13 cellular contexts compared by ENCODE assay signal in genomic region chr6:169035381-169036280, GRCh38.
DNase-seq lines count a peak whose midpoint lies in the region; ATAC-seq, FAIRE-seq and TF ChIP-seq lines count a peak whose summit lies in the region.
"Had no signal": no experiment of that assay in that cellular context is flagged by ENCODE, and none has a peak within 500 bp of the region (broad histone marks: within the 10 kb centered on the region; RNA-seq: fewer than 3 reads in every experiment).

No MANE protein-coding gene starts in this region.

- TF ChIP-seq CTCF in MCF 10A (IDR thresholded peaks at IDR 0.05; ENCODE audit: unreplicated experiment) (no peak), breast epithelium (IDR thresholded peaks at IDR 0.05) (no peak), K562 (IDR thresholded peaks at IDR 0.05 in 2 of 3, conservative IDR thresholded peaks at IDR 0.05 in 1 of 3; ENCODE audit: insufficient read depth in 2 of 3, low read depth in 1 of 3, low read length in 3 of 3) (no peak), thyroid gland (IDR thresholded peaks at IDR 0.05) (no peak)

- H3K79me2 ChIP-seq in K562 (ENCODE audit: control insufficient read depth, insufficient read depth, low read length): no peaks in the 10 kb centered on the region

- peaks cover 7% of the 10 kb centered on the region for H3K4me1 Mint-ChIP-seq in MCF 10A (ENCODE audit: insufficient read depth, unreplicated experiment)

- H3K9me3 ChIP-seq in breast epithelium (peaks cover 0 to 12% of the 10 kb centered on the region in 2 donors), K562 (replicated peaks; ENCODE audit: control insufficient read depth, insufficient read depth, low read depth, low read length) (no peaks in the 10 kb centered on the region), thyroid gland (no peaks in the 10 kb centered on the region)

- H3K36me3 ChIP-seq in breast epithelium: no peaks in the 10 kb centered on the region
- H3K36me3 ChIP-seq in K562 (ENCODE audit: control insufficient read depth, insufficient read depth, low read length): no peaks in the 10 kb centered on the region
- no peaks in the 10 kb centered on the region for H3K36me3 ChIP-seq in thyroid gland

- no peak overlapping the region for H3K27ac Mint-ChIP-seq in MCF 10A (ENCODE audit: low read depth, unreplicated experiment)

- no peaks in the 10 kb centered on the region for H4K20me1 ChIP-seq in K562 (replicated peaks; ENCODE audit: control insufficient read depth, insufficient read depth, low read length)

- no peak overlapping the region for H3K9ac ChIP-seq in K562 (ENCODE audit: insufficient read depth in 1 of 2, low read depth in 2 of 2, low read length in 2 of 2)

- no peaks in the 10 kb centered on the region for H3K27me3 ChIP-seq in breast epithelium
- H3K27me3 ChIP-seq in K562 (ENCODE audit: control insufficient read depth in 2 of 2, insufficient read depth in 2 of 2, low read length in 2 of 2): peaks cover 0 to 5% of the 10 kb centered on the region in 2 experiments; a peak in 1 of 5 replicates
- H3K27me3 ChIP-seq in thyroid gland: no peaks in the 10 kb centered on the region

- BruUV-seq in MCF 10A (replicated peaks; lab: Mats Ljungman, UMichigan) (no TSS peak), K562 (replicated peaks; lab: Mats Ljungman, UMichigan) (no TSS peak)

- WGBS in K562 (ENCODE audit: insufficient coverage, low coverage, missing lambda C conversion rate): 2% methylated on average over 8 of the region's 8 CpGs
- whole genome bisulfite sequencing in thyroid gland, 2 donors: 68 to 72% methylated on average over 8 of the region's 8 CpGs

- no peak overlapping the region for H3K27ac ChIP-seq in breast epithelium
- H3K27ac ChIP-seq in K562 (ENCODE audit: extremely low read depth, low read depth, low read length): no peak overlapping the region
- H3K27ac ChIP-seq in thyroid gland: no peak overlapping the region
- H3K27ac ChIP-seq: 22Rv1 had no signal

- peak overlapping the region; percentile 38 for H3K4me3 Mint-ChIP-seq in MCF 10A (ENCODE audit: unreplicated experiment)

- H3K27me3 Mint-ChIP-seq in MCF 10A (ENCODE audit: insufficient read depth, unreplicated experiment): no peaks in the 10 kb centered on the region

- no peak for ATAC-seq in K562
- ATAC-seq in HG03025 (IDR thresholded peaks at IDR 0.05; ENCODE audit: low FRiP score, unreplicated experiment): no peak

- TF ChIP-seq EP300 in K562 (IDR thresholded peaks at IDR 0.05; ENCODE audit: low read length): no peak

- CTCF ChIA-PET in MCF 10A (lab: Yijun Ruan, JAX) (interaction anchor here (0.6 to 0.8 kb wide), 3 partner anchors 9 to 16 kb away, joined by 3 to 5 read pairs (median 4); no protein-coding TSS in a partner anchor), K562 (lab: Yijun Ruan, JAX; ENCODE audit: low intra/inter-chr PET ratio) (no interaction called here)

- no peak for TF ChIP-seq RAD21 in K562 (CRISPR knock-in tag; conservative IDR thresholded peaks at IDR 0.05 in 1 of 2, IDR thresholded peaks at IDR 0.05 in 1 of 2)

- FAIRE-seq in K562 (lab: Jason Lieb, UNC): no peak
- FAIRE-seq: small intestine had no signal

- H3K4me3 ChIP-seq in breast epithelium (no peak overlapping the region), K562 (no peak overlapping the region), thyroid gland (replicated peaks in 1 of 3) (no peak overlapping the region)

- H3K4me1 ChIP-seq in breast epithelium: no peaks in the 10 kb centered on the region
- no peaks in the 10 kb centered on the region for H3K4me1 ChIP-seq in K562 (replicated peaks in 1 of 2; ENCODE audit: control insufficient read depth in 2 of 2, insufficient read depth in 2 of 2, low read length in 2 of 2)
- no peaks in the 10 kb centered on the region for H3K4me1 ChIP-seq in thyroid gland

- TF ChIP-seq POLR2A in breast epithelium (IDR thresholded peaks at IDR 0.05) (no peak), K562 (conservative IDR thresholded peaks at IDR 0.05) (no peak), thyroid gland (IDR thresholded peaks at IDR 0.05) (no peak)

- POLR2A ChIA-PET in MCF 10A (lab: Yijun Ruan, JAX) (interaction anchor here (0.8 to 1.0 kb wide), 3 partner anchors 13 to 49 kb away, joined by 3 to 4 read pairs (median 3); no protein-coding TSS in a partner anchor), K562 (lab: Yijun Ruan, JAX) (no interaction called here)

- no peaks in the 10 kb centered on the region for H3K36me3 Mint-ChIP-seq in MCF 10A (ENCODE audit: insufficient read depth, unreplicated experiment)

- DNase-seq in MCF 10A (ENCODE audit: unreplicated experiment) (peak; percentile 65), breast epithelium (ENCODE audit: low spot score in 2 of 2) (no peak), K562 (ENCODE audit: extremely low read depth in 1 of 4, low spot score in 3 of 4) (no peak), kidney tubule cell (ENCODE audit: low spot score) (peak; percentile 19), stromal cell of bone marrow (ENCODE audit: low read depth) (peak; percentile 79), thyroid gland (no peak), activated gamma-delta T cell treated with Interleukin-2 at 50 U/mL for 16 hours (no peak)
- DNase-seq: activated T-cell treated with anti-CD3 and anti-CD28 coated beads for 4 hours, NCI-H1092 treated with DMSO at 0.1 percent for 48 hours, SHP77, small intestine had no signal

- peaks cover 7% of the 10 kb centered on the region for H3K9me3 Mint-ChIP-seq in MCF 10A (ENCODE audit: unreplicated experiment)

- intact Hi-C loops in MCF 10A (cut with micrococcal nuclease) (no loop called here), breast epithelium (cut with DNase I; ENCODE audit: low total_unique reads) (no loop called here), K562 (cut with micrococcal nuclease) (no loop called here), thyroid gland (cut with DNase I) (no loop called here)

- H3K4me2 ChIP-seq in K562 (ENCODE audit: insufficient read depth, low read length): no peak overlapping the region

- in situ Hi-C loops in K562 (cut with MboI): no loop called here

- H2AFZ ChIP-seq in K562 (ENCODE audit: low read depth, low read length): no peak overlapping the region

- no peaks in the 10 kb centered on the region for H3K9me1 ChIP-seq in K562 (ENCODE audit: control insufficient read depth, insufficient read depth, low read length)

TF ChIP-seq in K562, 482 proteins besides CTCF, POLR2A, EP300 and RAD21:
- no peak for TF ChIP-seq FOXO4 (CRISPR knock-in tag; IDR thresholded peaks at IDR 0.05)
- no peak for TF ChIP-seq ZBTB7A (IDR thresholded peaks at IDR 0.05; ENCODE audit: borderline replicate concordance, control insufficient read depth, low read depth, low read length)
- no peak for TF ChIP-seq ZNF561 (CRISPR knock-in tag; conservative IDR thresholded peaks at IDR 0.05)
- TF ChIP-seq NCOA1 (IDR thresholded peaks at IDR 0.05; ENCODE audit: low read depth): no peak
- TF ChIP-seq ZBTB34 (CRISPR knock-in tag; IDR thresholded peaks at IDR 0.05): no peak
- TF ChIP-seq ARNT (IDR thresholded peaks at IDR 0.05): no peak
- no peak for TF ChIP-seq ZNF408 (CRISPR knock-in tag; IDR thresholded peaks at IDR 0.05; ENCODE audit: low read depth)
- TF ChIP-seq ZNF316 (IDR thresholded peaks at IDR 0.05): peak; percentile 78
- peak; percentile 28; the same call in 1 of the 2 replicates for TF ChIP-seq MAFG (tag; conservative IDR thresholded peaks at IDR 0.05)
- no peak for TF ChIP-seq SIN3B (IDR thresholded peaks at IDR 0.05; ENCODE audit: low read depth)
- peak; percentile 29; the same call in 1 of the 2 replicates for TF ChIP-seq MAFK (IDR thresholded peaks at IDR 0.05; ENCODE audit: low read length)
- TF ChIP-seq MAFF (IDR thresholded peaks at IDR 0.05; ENCODE audit: low read length): peak; percentile 46; the same call in 1 of the 2 replicates
- peak; percentile 42; the same call in 1 of the 2 replicates for TF ChIP-seq C11orf30 (IDR thresholded peaks at IDR 0.05; ENCODE audit: low read depth)

Comparison
In these comparisons a context has a peak if more than half of its experiments do, and no peak if none do; other contexts are left out.
1. DNase-seq: peak in MCF 10A (single experiment), kidney tubule cell (single experiment) and stromal cell of bone marrow (single experiment); none in breast epithelium (0 of 2), K562 (0 of 4), thyroid gland (0 of 2) and activated gamma-delta T cell treated with Interleukin-2 at 50 U/mL for 16 hours (single experiment).